ENCODE assay signal across 10 cellular contexts in genomic region chr15:78937132-78937739, GRCh38. TPM values are rescaled to one million over a fixed set of nuclear protein-coding genes. Genes with fewer than 3 reads are reported as not detected.
A peak's percentile ranks its signal among the peaks of the same experiment; 100 is the strongest.
DNase-seq lines count a peak whose midpoint lies in the region; ATAC-seq and TF ChIP-seq lines count a peak whose summit lies in the region.
"Had no signal": no experiment of that assay in that cellular context is flagged by ENCODE, and none has a peak within 500 bp of the region (broad histone marks: within the 10 kb centered on the region; RNA-seq: fewer than 3 reads in every experiment).

No MANE protein-coding gene starts in this region.

- no peaks in the 10 kb centered on the region for H3K36me3 Mint-ChIP-seq in activated CD4-positive, alpha-beta T cell treated with anti-CD3 and anti-CD28 coated beads for 36 hours (ENCODE audit: low read depth)

- no peak overlapping the region for H3K27ac Mint-ChIP-seq in activated CD4-positive, alpha-beta T cell treated with anti-CD3 and anti-CD28 coated beads for 36 hours

- peaks cover 12% of the 10 kb centered on the region for H3K27me3 Mint-ChIP-seq in activated CD4-positive, alpha-beta T cell treated with anti-CD3 and anti-CD28 coated beads for 36 hours

- H3K4me3 ChIP-seq in MM.1S (ENCODE audit: low read length) = no peak overlapping the region

- no peaks in the 10 kb centered on the region for H3K79me2 ChIP-seq in MM.1S (ENCODE audit: low read length)

- no peak overlapping the region for H3K27ac ChIP-seq in MM.1S (ENCODE audit: low read length)

- H3K9me3 ChIP-seq in MM.1S (replicated peaks; ENCODE audit: insufficient read depth, low read length) = no peaks in the 10 kb centered on the region

- H3K4me1 Mint-ChIP-seq in activated CD4-positive, alpha-beta T cell treated with anti-CD3 and anti-CD28 coated beads for 36 hours = peaks cover 20% of the 10 kb centered on the region

- no peak overlapping the region for H2AFZ ChIP-seq in MM.1S (ENCODE audit: low read length)

- H3K36me3 ChIP-seq in MM.1S (replicated peaks; ENCODE audit: insufficient read depth, low read length) = no peaks in the 10 kb centered on the region

- H3K27me3 ChIP-seq in MM.1S (replicated peaks; ENCODE audit: insufficient read depth, low read length) = no peaks in the 10 kb centered on the region

- no peak overlapping the region for H3K4me3 Mint-ChIP-seq in activated CD4-positive, alpha-beta T cell treated with anti-CD3 and anti-CD28 coated beads for 36 hours

- H3K9me2 ChIP-seq in MM.1S (replicated peaks; ENCODE audit: insufficient read depth, low read length) = no peaks in the 10 kb centered on the region

- no peak for TF ChIP-seq CTCF in MM.1S (IDR thresholded peaks at IDR 0.05; ENCODE audit: low read length)

- POLR2A ChIA-PET in activated CD4-positive, alpha-beta T cell treated with anti-CD3 and anti-CD28 coated beads for 36 hours (lab: Charles Lee) = no interaction called here

- peak; percentile 22 for ATAC-seq in activated CD4-positive, alpha-beta T cell treated with anti-CD3 and anti-CD28 coated beads for 36 hours
- ATAC-seq in Right ventricle myocardium superior (ENCODE audit: poor library complexity) (peak; percentile 64), GM18867 (IDR thresholded peaks at IDR 0.05; ENCODE audit: unreplicated experiment) (no peak)
- peak; percentile 47 for ATAC-seq in stimulated activated naive CD8-positive, alpha-beta T cell treated with anti-CD3 and anti-CD28 coated beads, Interleukin-15, Interleukin-2, amounts not matched to agents 100 U/mL and 50 U/mL, for 24 hours

- H3K4me1 ChIP-seq in MM.1S (ENCODE audit: low read length) = peaks cover 12% of the 10 kb centered on the region

- no peak overlapping the region for H3K4me2 ChIP-seq in MM.1S (ENCODE audit: low read depth, low read length)

- H3F3A ChIP-seq in MM.1S (ENCODE audit: insufficient read depth, low read length) = peaks cover 10% of the 10 kb centered on the region; the same call in 1 of the 2 replicates

- H3K9ac ChIP-seq in MM.1S (ENCODE audit: low read length) = no peak overlapping the region

- intact Hi-C loops in activated CD4-positive, alpha-beta T cell treated with anti-CD3 and anti-CD28 coated beads for 36 hours (cut with DNase I, micrococcal nuclease) = no loop called here
- intact Hi-C loops in Right ventricle myocardium superior (cut with DNase I) = no loop called here

- DNase-seq in activated CD4-positive, alpha-beta T cell treated with anti-CD3 and anti-CD28 coated beads for 36 hours = peak; percentile 30
- no peak for DNase-seq in activated CD4-positive, alpha-beta T cell treated with anti-CD3 and anti-CD28 coated beads, Interleukin-2, amount 50 U/mL, for 1 hour
- DNase-seq in UCSD-AML1 (lab: John Stamatoyannopoulos, UW; ENCODE audit: unreplicated experiment) (peak; percentile 60), Right ventricle myocardium superior (peak; percentile 74), MM.1S (no peak), NCI-H1048 (lab: John Stamatoyannopoulos, UW) (no peak)
- peak; percentile 20 for DNase-seq in stimulated activated naive CD8-positive, alpha-beta T cell treated with anti-CD3 and anti-CD28 coated beads, Interleukin-15, Interleukin-2, amounts not matched to agents 100 U/mL and 50 U/mL, for 24 hours
- DNase-seq: NCI-H1105 treated with DMSO at 0.1 percent for 48 hours, SHP77 had no signal

- no peaks in the 10 kb centered on the region for H4K20me1 ChIP-seq in MM.1S (ENCODE audit: insufficient read depth, low read length)

- H3K9me3 Mint-ChIP-seq in activated CD4-positive, alpha-beta T cell treated with anti-CD3 and anti-CD28 coated beads for 36 hours (ENCODE audit: low read depth) = no peaks in the 10 kb centered on the region

- CTCF ChIA-PET in activated CD4-positive, alpha-beta T cell treated with anti-CD3 and anti-CD28 coated beads for 36 hours (lab: Charles Lee) = no interaction called here

RNA-seq across cellular contexts. Expression of gene CTSH, which starts 7.6 kb away (rescaled TPM):
- 10 to 100 TPM; 11.2 to 15.1 TPM for total RNA-seq in activated CD4-positive, alpha-beta T cell treated with anti-CD3 and anti-CD28 coated beads for 36 hours
- 68.4 TPM for total RNA-seq in Right ventricle myocardium superior

Comparison
In these comparisons a context has a peak if more than half of its experiments do, and no peak if none do; other contexts are left out.
1. DNase-seq: peak in activated CD4-positive, alpha-beta T cell treated with anti-CD3 and anti-CD28 coated beads for 36 hours (single experiment), UCSD-AML1 (single experiment), Right ventricle myocardium superior (single experiment) and stimulated activated naive CD8-positive, alpha-beta T cell treated with anti-CD3 and anti-CD28 coated beads, Interleukin-15, Interleukin-2, amounts not matched to agents 100 U/mL and 50 U/mL, for 24 hours (single experiment); none in activated CD4-positive, alpha-beta T cell treated with anti-CD3 and anti-CD28 coated beads, Interleukin-2, amount 50 U/mL, for 1 hour (single experiment), MM.1S (single experiment) and NCI-H1048 (single experiment).